In genomic region chr3:194283218-194284006, GRCh38 we compare ENCODE assay signal across 14 cellular contexts.
DNase-seq lines count a peak whose midpoint lies in the region; TF ChIP-seq lines count a peak whose summit lies in the region.
"Had no signal": no experiment of that assay in that cellular context is flagged by ENCODE, and none has a peak within 500 bp of the region (broad histone marks: within the 10 kb centered on the region; RNA-seq: fewer than 3 reads in every experiment).

No MANE protein-coding gene starts in this region.

- H3K27ac ChIP-seq in SK-N-MC: peak overlapping the region; percentile 28; the same call in 1 of the 2 replicates
- peak overlapping the region; percentile 4 for H3K27ac ChIP-seq in fibroblast of lung (ENCODE audit: insufficient read depth, low read length)
- H3K27ac ChIP-seq in suprapubic skin: peak overlapping the region; percentile 22
- no peak overlapping the region for H3K27ac ChIP-seq in PC-9

- no TSS peak for BruUV-seq in PC-9 (replicated peaks; lab: Mats Ljungman, UMichigan)

- no peak for TF ChIP-seq POLR2A in suprapubic skin (IDR thresholded peaks at IDR 0.05)

- H3K4me2 ChIP-seq in fibroblast of lung (ENCODE audit: extremely low read depth, insufficient read depth, low read length): no peak overlapping the region
- no peak overlapping the region for H3K4me2 ChIP-seq in PC-9

- TF ChIP-seq CTCF in fibroblast of lung (conservative IDR thresholded peaks at IDR 0.05 in 1 of 2, IDR thresholded peaks at IDR 0.05 in 1 of 2; ENCODE audit: low read depth in 1 of 2, low read length in 2 of 2): no peak
- TF ChIP-seq CTCF in suprapubic skin (IDR thresholded peaks at IDR 0.05): no peak
- no peak for TF ChIP-seq CTCF in PC-9 (conservative IDR thresholded peaks at IDR 0.05)

- H2AFZ ChIP-seq in fibroblast of lung (ENCODE audit: low read length) (no peak overlapping the region), PC-9 (no peak overlapping the region)

- no peaks in the 10 kb centered on the region for H3K9me2 ChIP-seq in PC-9 (ENCODE audit: insufficient read depth)

- H3K4me1 ChIP-seq in fibroblast of lung (ENCODE audit: control insufficient read depth, extremely low read depth, insufficient read depth, low read length) (no peaks in the 10 kb centered on the region), suprapubic skin (peaks cover 37% of the 10 kb centered on the region), PC-9 (replicated peaks; ENCODE audit: insufficient read depth) (peaks cover 3% of the 10 kb centered on the region; the same call in 1 of the 2 replicates)

- no peak for TF ChIP-seq EP300 in suprapubic skin (IDR thresholded peaks at IDR 0.05)

- H3K4me3 ChIP-seq in SK-N-MC (no peak overlapping the region), fibroblast of lung (replicated peaks in 1 of 4; ENCODE audit: control extremely low read depth in 1 of 4, insufficient read depth in 1 of 4, low read depth in 3 of 4, low read length in 4 of 4) (no peak overlapping the region), suprapubic skin (no peak overlapping the region), PC-9 (no peak overlapping the region)

- H3K9ac ChIP-seq in SK-N-MC (ENCODE audit: insufficient read length) (no peak overlapping the region), fibroblast of lung (ENCODE audit: insufficient read depth, low read length) (no peak overlapping the region)

- CTCF ChIA-PET in PC-9 (lab: Charles Lee): no interaction called here

- POLR2A ChIA-PET in PC-9 (lab: Charles Lee; ENCODE audit: unreplicated experiment): interaction anchor here (0.6 kb wide), 1 partner anchor 295 kb away, joined by 7 read pairs; no protein-coding TSS in a partner anchor

- peaks cover under 1% of the 10 kb centered on the region; the same call in 1 of the 2 replicates for H3F3A ChIP-seq in PC-9 (ENCODE audit: insufficient read depth, low read depth)

- no peak for DNase-seq in SK-N-MC (ENCODE audit: low read depth, low spot score)
- peak in 1 of 2 donors; percentile 29 for DNase-seq in fibroblast of lung (ENCODE audit: low read depth in 2 of 2)
- peak; percentile 18 for DNase-seq in islet precursor cell
- peak; percentile 32 to 68 for DNase-seq in suprapubic skin (ENCODE audit: low spot score in 2 of 2)
- DNase-seq in NCI-H2107 (lab: John Stamatoyannopoulos, UW): no peak
- DNase-seq in PC-9: no peak
- no peak for DNase-seq in activated CD8-positive, alpha-beta memory T cell treated with anti-CD3 and anti-CD28 coated beads, Interleukin-2, amount 50 U/mL, for 4 hours
- DNase-seq: activated naive CD8-positive, alpha-beta T cell treated with anti-CD3 and anti-CD28 coated beads, Interleukin-2, amount 50 U/mL, for 24 hours; Calu3; effector CD4-positive, alpha-beta T cell; NCI-H1105 treated with DMSO at 0.1 percent for 48 hours; NCI-H2171; stimulated activated naive CD8-positive, alpha-beta T cell treated with anti-CD3 and anti-CD28 coated beads, Interleukin-15, amount 100 ng/mL, for 72 hours; SW 1271 had no signal

- intact Hi-C loops in PC-9 (cut with micrococcal nuclease; ENCODE audit: unreplicated experiment): no loop called here

- 74% methylated on average over 11 of the region's 12 CpGs for WGBS in suprapubic skin

- H3K27me3 ChIP-seq in fibroblast of lung (ENCODE audit: control insufficient read depth, insufficient read depth, low read length) (peaks cover 7% of the 10 kb centered on the region), suprapubic skin (no peaks in the 10 kb centered on the region), PC-9 (ENCODE audit: insufficient read depth, low read depth) (no peaks in the 10 kb centered on the region)

- H4K20me1 ChIP-seq in fibroblast of lung (ENCODE audit: control insufficient read depth, extremely low read depth, insufficient read depth, low read length) (no peaks in the 10 kb centered on the region), PC-9 (ENCODE audit: insufficient read depth) (no peaks in the 10 kb centered on the region)

- H3K36me3 ChIP-seq in SK-N-MC (ENCODE audit: insufficient read depth, low read length) (no peaks in the 10 kb centered on the region), fibroblast of lung (ENCODE audit: control insufficient read depth, insufficient read depth, low read length) (no peaks in the 10 kb centered on the region), suprapubic skin (no peaks in the 10 kb centered on the region), PC-9 (ENCODE audit: low read depth) (no peaks in the 10 kb centered on the region)

- H3K79me2 ChIP-seq in fibroblast of lung (ENCODE audit: control insufficient read depth, insufficient read depth, low read length): no peaks in the 10 kb centered on the region
- no peaks in the 10 kb centered on the region for H3K79me2 ChIP-seq in PC-9 (ENCODE audit: low read depth)

- no peaks in the 10 kb centered on the region for H3K9me3 ChIP-seq in SK-N-MC (ENCODE audit: low read depth, low read length)
- no peaks in the 10 kb centered on the region for H3K9me3 ChIP-seq in fibroblast of lung (ENCODE audit: control insufficient read depth, insufficient read depth, low read depth, low read length)
- no peaks in the 10 kb centered on the region for H3K9me3 ChIP-seq in suprapubic skin
- H3K9me3 ChIP-seq in PC-9 (ENCODE audit: insufficient read depth, low read depth): no peaks in the 10 kb centered on the region

Comparison
In these comparisons a context has a peak if more than half of its experiments do, and no peak if none do; other contexts are left out.
1. DNase-seq: peak in islet precursor cell (single experiment) and suprapubic skin (2 of 2); none in SK-N-MC (single experiment), NCI-H2107 (single experiment), PC-9 (0 of 2) and activated CD8-positive, alpha-beta memory T cell treated with anti-CD3 and anti-CD28 coated beads, Interleukin-2, amount 50 U/mL, for 4 hours (single experiment).